Comparison of ENCODE assay signal across 22 cellular contexts in the genomic region with DNA sequence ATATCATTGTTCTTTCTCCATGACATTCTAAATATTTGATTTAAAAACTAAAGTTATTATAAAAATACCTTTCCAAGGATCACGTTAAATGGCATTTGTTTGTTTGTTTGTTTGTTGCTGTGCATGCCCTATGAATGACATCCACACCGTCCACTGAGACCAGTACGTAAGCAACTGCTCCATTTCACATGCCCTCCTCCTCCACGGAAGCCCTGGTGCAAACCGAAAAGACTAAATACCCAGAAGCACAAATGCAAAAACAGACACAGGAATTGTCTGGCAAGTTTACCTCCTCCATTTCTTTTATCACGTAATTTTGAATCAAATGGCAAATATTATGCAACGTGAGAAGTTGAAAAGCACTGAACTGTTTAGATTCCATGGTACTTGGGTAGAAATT. TPM values are rescaled to one million over a fixed set of nuclear protein-coding genes. Genes with fewer than 3 reads are reported as not detected.
DNase-seq lines count a peak whose midpoint lies in the region; ATAC-seq and TF ChIP-seq lines count a peak whose summit lies in the region.
"Had no signal": no experiment of that assay in that cellular context is flagged by ENCODE, and none has a peak within 500 bp of the region (broad histone marks: within the 10 kb centered on the region; RNA-seq: fewer than 3 reads in every experiment).

No MANE protein-coding gene starts in this region.

- H4K20me1 ChIP-seq in OCI-LY3 (ENCODE audit: insufficient read depth, low read length) (peaks cover 84% of the 10 kb centered on the region), PC-3 (ENCODE audit: low read length) (no peaks in the 10 kb centered on the region)

- intact Hi-C loops in stomach (cut with DNase I; ENCODE audit: low total_unique reads) (no loop called here), PC-3 (cut with micrococcal nuclease) (loop anchor here (5.0 kb wide), 1 partner anchor 33 kb away; no protein-coding TSS in a partner anchor)

- no peak overlapping the region for H3K9ac ChIP-seq in OCI-LY3 (ENCODE audit: low read length)
- no peak overlapping the region for H3K9ac ChIP-seq in PC-3 (ENCODE audit: low read length)

- no peaks in the 10 kb centered on the region for H3K27me3 Mint-ChIP-seq in activated T-cell treated with anti-CD3 and anti-CD28 coated beads, Interleukin-2, amount 50 U/mL, for 24 hours
- H3K27me3 Mint-ChIP-seq in activated T-cell treated with anti-CD3 and anti-CD28 coated beads, Interleukin-2, amount 50 U/mL, for 4 hours (ENCODE audit: low read depth), result no peaks in the 10 kb centered on the region
- H3K27me3 Mint-ChIP-seq: activated CD4-positive, alpha-beta T cell treated with anti-CD3 and anti-CD28 coated beads, Interleukin-2, amount 10 ng/mL, durations not matched to agents 7 days and 5 days; activated naive CD4-positive, alpha-beta T cell treated with anti-CD3 and anti-CD28 coated beads, Interleukin-2, amount 50 U/mL, for 24 hours; naive thymus-derived CD4-positive, alpha-beta T cell had no signal

- H3K36me3 Mint-ChIP-seq in activated T-cell treated with anti-CD3 and anti-CD28 coated beads, Interleukin-2, amount 50 U/mL, for 24 hours (ENCODE audit: low read depth), result peaks cover 37% of the 10 kb centered on the region
- H3K36me3 Mint-ChIP-seq in activated T-cell treated with anti-CD3 and anti-CD28 coated beads, Interleukin-2, amount 50 U/mL, for 4 hours (ENCODE audit: insufficient read depth), result peaks cover 32% of the 10 kb centered on the region

- no peaks in the 10 kb centered on the region for H3K36me3 ChIP-seq in OCI-LY3 (replicated peaks; ENCODE audit: low read depth, low read length)
- H3K36me3 ChIP-seq in stomach, result peaks cover 0 to 7% (median 6%) of the 10 kb centered on the region in 4 donors
- H3K36me3 ChIP-seq in PC-3 (ENCODE audit: low read depth, low read length), result no peaks in the 10 kb centered on the region
- H3K36me3 ChIP-seq: brain microvascular endothelial cell had no signal

- no peaks in the 10 kb centered on the region for H3K9me3 Mint-ChIP-seq in activated T-cell treated with anti-CD3 and anti-CD28 coated beads, Interleukin-2, amount 50 U/mL, for 24 hours
- no peaks in the 10 kb centered on the region for H3K9me3 Mint-ChIP-seq in activated T-cell treated with anti-CD3 and anti-CD28 coated beads, Interleukin-2, amount 50 U/mL, for 4 hours
- H3K9me3 Mint-ChIP-seq: activated CD4-positive, alpha-beta T cell treated with anti-CD3 and anti-CD28 coated beads, Interleukin-2, amount 10 ng/mL, durations not matched to agents 7 days and 5 days; activated naive CD4-positive, alpha-beta T cell treated with anti-CD3 and anti-CD28 coated beads, Interleukin-2, amount 50 U/mL, for 24 hours; naive thymus-derived CD4-positive, alpha-beta T cell had no signal

- H3K27ac Mint-ChIP-seq in activated T-cell treated with anti-CD3 and anti-CD28 coated beads, Interleukin-2, amount 50 U/mL, for 24 hours, result peak overlapping the region; percentile 1
- H3K27ac Mint-ChIP-seq: activated CD4-positive, alpha-beta T cell treated with anti-CD3 and anti-CD28 coated beads, Interleukin-2, amount 10 ng/mL, durations not matched to agents 7 days and 5 days; activated naive CD4-positive, alpha-beta T cell treated with anti-CD3 and anti-CD28 coated beads, Interleukin-2, amount 50 U/mL, for 24 hours had no signal

- no peak overlapping the region for H2AFZ ChIP-seq in OCI-LY3 (ENCODE audit: low read depth, low read length)
- no peak overlapping the region for H2AFZ ChIP-seq in PC-3 (ENCODE audit: low read length)

- H3K4me2 ChIP-seq in OCI-LY3 (ENCODE audit: low read length) (peak overlapping the region; percentile 30), PC-3 (ENCODE audit: low read length) (no peak overlapping the region)

- H3K4me1 ChIP-seq in OCI-LY3 (ENCODE audit: low read length) (peaks cover 33% of the 10 kb centered on the region), stomach (peaks cover 56 to 97% (median 78%) of the 10 kb centered on the region in 4 donors), PC-3 (ENCODE audit: insufficient read depth, low read length) (peaks cover 24% of the 10 kb centered on the region)

- H3F3A ChIP-seq in PC-3 (ENCODE audit: low read length, unreplicated experiment), result no peaks in the 10 kb centered on the region

- no TSS peak for BruUV-seq in PC-3 (replicated peaks; lab: Mats Ljungman, UMichigan)

- TF ChIP-seq POLR2A in stomach (IDR thresholded peaks at IDR 0.05), result no peak

- H3K9me3 ChIP-seq in OCI-LY3 (ENCODE audit: insufficient read depth, low read length), result no peaks in the 10 kb centered on the region
- H3K9me3 ChIP-seq in stomach, result no peaks in the 10 kb centered on the region
- no peaks in the 10 kb centered on the region for H3K9me3 ChIP-seq in PC-3 (ENCODE audit: low read length)

- TF ChIP-seq EP300 in stomach (IDR thresholded peaks at IDR 0.05), result no peak

- peaks cover 92% of the 10 kb centered on the region for H3K79me2 ChIP-seq in OCI-LY3 (ENCODE audit: low read length)
- H3K79me2 ChIP-seq in PC-3 (ENCODE audit: low read length), result peaks cover 29% of the 10 kb centered on the region

- H3K4me1 Mint-ChIP-seq in activated T-cell treated with anti-CD3 and anti-CD28 coated beads, Interleukin-2, amount 50 U/mL, for 24 hours (ENCODE audit: low read depth), result peaks cover 87% of the 10 kb centered on the region
- peaks cover 84% of the 10 kb centered on the region for H3K4me1 Mint-ChIP-seq in activated T-cell treated with anti-CD3 and anti-CD28 coated beads, Interleukin-2, amount 50 U/mL, for 4 hours (ENCODE audit: low read depth)

- no peak for ATAC-seq in activated T-cell treated with anti-CD3 and anti-CD28 coated beads, Interleukin-2, amount 50 U/mL, for 4 hours
- ATAC-seq in HG03108 (IDR thresholded peaks at IDR 0.05; ENCODE audit: unreplicated experiment), result no peak
- ATAC-seq in PC-3, result no peak
- ATAC-seq: HCT116; HepG2; left lobe of liver; naive thymus-derived CD4-positive, alpha-beta T cell had no signal

- TF ChIP-seq CTCF in OCI-LY3 (IDR thresholded peaks at IDR 0.05; ENCODE audit: low read depth, low read length), result no peak
- TF ChIP-seq CTCF in stomach (IDR thresholded peaks at IDR 0.05), result no peak
- TF ChIP-seq CTCF in PC-3 (conservative IDR thresholded peaks at IDR 0.05; ENCODE audit: low read depth, low read length), result no peak

- 46 to 62% (median 53%) methylated on average over 7 of the region's 7 CpGs for WGBS in stomach, 5 donors

- CTCF ChIA-PET in PC-3 (lab: Charles Lee), result no interaction called here

- H3K4me3 ChIP-seq in OCI-LY3 (ENCODE audit: low read length) (no peak overlapping the region), stomach (no peak overlapping the region), PC-3 (ENCODE audit: low read length) (no peak overlapping the region)

- H3K27ac ChIP-seq in OCI-LY3 (ENCODE audit: low read length) (no peak overlapping the region), stomach (peak overlapping the region in 3 of 5 donors; percentile 7 to 85 (median 25)), PC-3 (ENCODE audit: low read length) (no peak overlapping the region)
- H3K27ac ChIP-seq: brain microvascular endothelial cell had no signal

- H3K27me3 ChIP-seq in OCI-LY3 (ENCODE audit: low read depth, low read length), result no peaks in the 10 kb centered on the region
- no peaks in the 10 kb centered on the region for H3K27me3 ChIP-seq in stomach
- no peaks in the 10 kb centered on the region for H3K27me3 ChIP-seq in PC-3 (ENCODE audit: low read length)
- H3K27me3 ChIP-seq: brain microvascular endothelial cell, dorsolateral prefrontal cortex had no signal

- POLR2A ChIA-PET in PC-3 (lab: Charles Lee; ENCODE audit: unreplicated experiment), result interaction anchor here (0.7 kb wide), 1 partner anchor 87 kb away, joined by 5 read pairs; no protein-coding TSS in a partner anchor

- no peak overlapping the region for H3K4me3 Mint-ChIP-seq in activated T-cell treated with anti-CD3 and anti-CD28 coated beads, Interleukin-2, amount 50 U/mL, for 24 hours
- H3K4me3 Mint-ChIP-seq in activated T-cell treated with anti-CD3 and anti-CD28 coated beads, Interleukin-2, amount 50 U/mL, for 4 hours, result no peak overlapping the region
- H3K4me3 Mint-ChIP-seq: activated CD4-positive, alpha-beta T cell treated with anti-CD3 and anti-CD28 coated beads, Interleukin-2, amount 10 ng/mL, durations not matched to agents 7 days and 5 days had no signal

- no peak for DNase-seq in activated T-cell treated with anti-CD3 and anti-CD28 coated beads, Interleukin-2, amount 50 U/mL, for 24 hours
- DNase-seq in activated T-cell treated with anti-CD3 and anti-CD28 coated beads, Interleukin-2, amount 50 U/mL, for 4 hours, result no peak
- DNase-seq in foreskin melanocyte (peak; percentile 52), stomach (no peak), PC-3 (no peak), NCI-H1105 treated with DMSO at 0.1 percent for 48 hours (lab: John Stamatoyannopoulos, UW) (no peak)
- DNase-seq: activated CD4-positive, alpha-beta T cell treated with anti-CD3 and anti-CD28 coated beads, Interleukin-2, amount 10 ng/mL, durations not matched to agents 7 days and 5 days; activated T-cell treated with anti-CD3 and anti-CD28 coated beads for 4 hours; Calu3; dorsolateral prefrontal cortex; GDM1; naive thymus-derived CD4-positive, alpha-beta T cell; NCI-H2171; retina; SIG-M5 had no signal

- H3K9me2 ChIP-seq in PC-3 (replicated peaks; ENCODE audit: low read length), result no peaks in the 10 kb centered on the region

RNA-seq across cellular contexts. Expression of a gene that starts 23.6 kb away (rescaled TPM):
- 10 to 100 TPM; 29.3 to 37.4 (median 32.8) TPM for total RNA-seq in activated T-cell treated with anti-CD3 and anti-CD28 coated beads, Interleukin-2, amount 50 U/mL, for 4 hours
- total RNA-seq in stomach, result 100 to 1,000 TPM in 2 of 5 donors, 10 to 100 TPM in 2, 1 to 10 TPM in 1; 5.5 to 253 (median 45.4) TPM
- 10 to 100 TPM; 18.3 to 30.4 (median 20.4) TPM for polyA plus RNA-seq in stomach
- total RNA-seq in PC-3 (2014; rRNA removed), result 7.7 TPM in 2 replicates

Comparison
In these comparisons a context has a peak if more than half of its experiments do, and no peak if none do; other contexts are left out.
1. H3K27ac ChIP-seq: peak in stomach (3 of 5); none in OCI-LY3 (single experiment) and PC-3 (single experiment).